Comparison of ENCODE assay signal across 8 cellular contexts in genomic region chr15:65032823-65033537, GRCh38. TPM values are rescaled to one million over a fixed set of nuclear protein-coding genes. Genes with fewer than 3 reads are reported as not detected.
DNase-seq lines count a peak whose midpoint lies in the region; ATAC-seq and TF ChIP-seq lines count a peak whose summit lies in the region.

No MANE protein-coding gene starts in this region.

- H3K4me3 ChIP-seq in AG09309 (ENCODE audit: control insufficient read depth, low read depth, low read length) (no peak overlapping the region), fibroblast of mammary gland (ENCODE audit: control insufficient read depth, low read depth, low read length) (no peak overlapping the region)

- TF ChIP-seq CTCF in AG09309 (IDR thresholded peaks at IDR 0.05; ENCODE audit: control insufficient read depth, insufficient read depth, low read depth, low read length, missing control alignments), result peak; percentile 83
- peak; percentile 63 for TF ChIP-seq CTCF in fibroblast of mammary gland (conservative IDR thresholded peaks at IDR 0.05; ENCODE audit: control insufficient read depth, insufficient read depth, low read depth, low read length)
- TF ChIP-seq CTCF in neural crest cell (conservative IDR thresholded peaks at IDR 0.05), result peak; percentile 75

- peak; percentile 42 for ATAC-seq in GM19395 (IDR thresholded peaks at IDR 0.05; ENCODE audit: unreplicated experiment)
- ATAC-seq in HG02642 (IDR thresholded peaks at IDR 0.05; ENCODE audit: poor library complexity, unreplicated experiment), result no peak
- ATAC-seq in GM18870 (IDR thresholded peaks at IDR 0.05; ENCODE audit: unreplicated experiment), result no peak

- H3K9me3 Mint-ChIP-seq in activated CD4-positive, alpha-beta memory T cell treated with anti-CD3 and anti-CD28 coated beads, Interleukin-2, amount 10 ng/mL, durations not matched to agents 7 days and 5 days, result no peaks in the 10 kb centered on the region
- H3K9me3 Mint-ChIP-seq in neural crest cell, result no peaks in the 10 kb centered on the region

- DNase-seq in AG09309 (ENCODE audit: low read depth), result peak; percentile 16
- peak; percentile 6 for DNase-seq in NCI-H510A treated with DMSO at 0.1 percent for 48 hours (lab: John Stamatoyannopoulos, UW)
- DNase-seq in activated CD4-positive, alpha-beta memory T cell treated with anti-CD3 and anti-CD28 coated beads, Interleukin-2, amount 10 ng/mL, durations not matched to agents 7 days and 5 days, result peak; percentile 46
- peak; percentile 68 for DNase-seq in fibroblast of mammary gland (ENCODE audit: low read depth)
- DNase-seq in neural crest cell (ENCODE audit: low read depth, low spot score), result peak; percentile 61

- H3K4me1 Mint-ChIP-seq in activated CD4-positive, alpha-beta memory T cell treated with anti-CD3 and anti-CD28 coated beads, Interleukin-2, amount 10 ng/mL, durations not matched to agents 7 days and 5 days, result peaks cover 14% of the 10 kb centered on the region
- H3K4me1 Mint-ChIP-seq in neural crest cell, result peaks cover 20% of the 10 kb centered on the region

- no peak overlapping the region for H3K4me3 Mint-ChIP-seq in activated CD4-positive, alpha-beta memory T cell treated with anti-CD3 and anti-CD28 coated beads, Interleukin-2, amount 10 ng/mL, durations not matched to agents 7 days and 5 days
- peak overlapping the region; percentile 31 for H3K4me3 Mint-ChIP-seq in neural crest cell

- CTCF ChIA-PET in activated CD4-positive, alpha-beta memory T cell treated with anti-CD3 and anti-CD28 coated beads, Interleukin-2, amount 10 ng/mL, durations not matched to agents 7 days and 5 days (lab: Charles Lee), result interaction anchor here (0.9 to 1.7 kb wide), 13 partner anchors 8 to 352 kb away, joined by 3 to 14 read pairs (median 4); partner anchors contain the start of gene SLC51B

- H3K36me3 Mint-ChIP-seq in activated CD4-positive, alpha-beta memory T cell treated with anti-CD3 and anti-CD28 coated beads, Interleukin-2, amount 10 ng/mL, durations not matched to agents 7 days and 5 days (ENCODE audit: low read depth), result no peaks in the 10 kb centered on the region
- H3K36me3 Mint-ChIP-seq in neural crest cell (ENCODE audit: low read depth), result no peaks in the 10 kb centered on the region

- H3K27ac Mint-ChIP-seq in activated CD4-positive, alpha-beta memory T cell treated with anti-CD3 and anti-CD28 coated beads, Interleukin-2, amount 10 ng/mL, durations not matched to agents 7 days and 5 days, result no peak overlapping the region
- no peak overlapping the region for H3K27ac Mint-ChIP-seq in neural crest cell (ENCODE audit: unreplicated experiment)

- H3K27me3 Mint-ChIP-seq in activated CD4-positive, alpha-beta memory T cell treated with anti-CD3 and anti-CD28 coated beads, Interleukin-2, amount 10 ng/mL, durations not matched to agents 7 days and 5 days, result peaks cover 18% of the 10 kb centered on the region
- peaks cover 5% of the 10 kb centered on the region for H3K27me3 Mint-ChIP-seq in neural crest cell (ENCODE audit: low read depth)

- POLR2A ChIA-PET in activated CD4-positive, alpha-beta memory T cell treated with anti-CD3 and anti-CD28 coated beads, Interleukin-2, amount 10 ng/mL, durations not matched to agents 7 days and 5 days (lab: Charles Lee), result interaction anchor here (1.0 to 2.0 kb wide), 4 partner anchors 10 to 272 kb away, joined by 3 to 10 read pairs (median 4); partner anchors contain the start of gene RNU5B-1

RNA-seq across cellular contexts. Expression of gene MTFMT, which starts 3.5 kb away (rescaled TPM):
- 10 to 100 TPM; 13.3 to 15.5 TPM for total RNA-seq in activated CD4-positive, alpha-beta memory T cell treated with anti-CD3 and anti-CD28 coated beads, Interleukin-2, amount 10 ng/mL, durations not matched to agents 7 days and 5 days
- 18.8 and 20.5 TPM in 2 replicates for total RNA-seq in neural crest cell

RNA-seq across cellular contexts. Expression of gene SLC51B, which starts 12.2 kb away (rescaled TPM):
- not detected for total RNA-seq in activated CD4-positive, alpha-beta memory T cell treated with anti-CD3 and anti-CD28 coated beads, Interleukin-2, amount 10 ng/mL, durations not matched to agents 7 days and 5 days
- total RNA-seq in neural crest cell, result not detected in 2 replicates

RNA-seq across cellular contexts. Expression of gene RASL12, which starts 34.8 kb away (rescaled TPM):
- not detected for total RNA-seq in activated CD4-positive, alpha-beta memory T cell treated with anti-CD3 and anti-CD28 coated beads, Interleukin-2, amount 10 ng/mL, durations not matched to agents 7 days and 5 days
- total RNA-seq in neural crest cell, result 1.5 and 1.8 TPM in 2 replicates

RNA-seq across cellular contexts. Expression of gene SPG21, which starts 43.3 kb away (rescaled TPM):
- total RNA-seq in activated CD4-positive, alpha-beta memory T cell treated with anti-CD3 and anti-CD28 coated beads, Interleukin-2, amount 10 ng/mL, durations not matched to agents 7 days and 5 days, result 10 to 100 TPM; 55.6 to 57.2 TPM
- 71.8 and 73.5 TPM in 2 replicates for total RNA-seq in neural crest cell

RNA-seq across cellular contexts. Expression of gene KBTBD13, which starts 43.6 kb away (rescaled TPM):
- total RNA-seq in activated CD4-positive, alpha-beta memory T cell treated with anti-CD3 and anti-CD28 coated beads, Interleukin-2, amount 10 ng/mL, durations not matched to agents 7 days and 5 days, result not detected
- not detected in 2 replicates for total RNA-seq in neural crest cell

Comparison
In these comparisons a context has a peak if more than half of its experiments do, and no peak if none do; other contexts are left out.
1. DNase-seq: peak in every context shown above with its lines; median percentile 68 in fibroblast of mammary gland; 61 in neural crest cell; 46 in activated CD4-positive, alpha-beta memory T cell treated with anti-CD3 and anti-CD28 coated beads, Interleukin-2, amount 10 ng/mL, durations not matched to agents 7 days and 5 days; 16 in AG09309; 6 in NCI-H510A treated with DMSO at 0.1 percent for 48 hours.